In the genomic region with DNA sequence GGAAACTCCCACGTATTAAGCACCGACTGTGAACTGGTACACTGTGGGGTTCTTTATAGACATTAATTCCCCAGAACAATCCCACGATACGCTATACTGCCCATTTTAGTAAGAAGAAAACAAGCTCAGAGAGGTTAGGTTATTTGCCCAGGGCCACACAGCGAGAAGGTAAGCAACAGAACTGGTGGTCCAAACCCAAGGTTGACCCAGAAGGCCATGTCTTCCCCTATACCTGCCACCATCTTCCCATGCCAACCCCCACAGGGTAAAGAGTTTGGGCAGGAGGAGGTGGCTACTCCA, we compare ENCODE assay signal across 15 cellular contexts.
DNase-seq lines count a peak whose midpoint lies in the region; ATAC-seq, FAIRE-seq and TF ChIP-seq lines count a peak whose summit lies in the region.
"Had no signal": no experiment of that assay in that cellular context is flagged by ENCODE, and none has a peak within 500 bp of the region (broad histone marks: within the 10 kb centered on the region; RNA-seq: fewer than 3 reads in every experiment).

No MANE protein-coding gene starts in this region.

- no peaks in the 10 kb centered on the region for H3K4me1 Mint-ChIP-seq in Calu3 (ENCODE audit: low read depth, unreplicated experiment)
- H3K4me1 Mint-ChIP-seq: activated CD4-positive, alpha-beta T cell treated with anti-CD3 and anti-CD28 coated beads, Interleukin-2, amount 10 ng/mL, durations not matched to agents 7 days and 5 days; CD4-positive, CD25-positive, alpha-beta regulatory T cell had no signal

- H2BK5ac ChIP-seq in trophoblast cell (ENCODE audit: low read depth, low read length, poor library complexity) = no peak overlapping the region

- no peak overlapping the region for H3K4ac ChIP-seq in trophoblast cell (ENCODE audit: low read depth, low read length)

- H3K4me3 ChIP-seq in HUES64 (ENCODE audit: low read length) (peak overlapping the region; percentile 44), epithelial cell of proximal tubule (ENCODE audit: low read depth, low read length) (peak overlapping the region; percentile 27), trophoblast cell (ENCODE audit: low read depth, low read length) (no peak overlapping the region)
- H3K4me3 ChIP-seq: upper lobe of right lung had no signal

- H3K27me3 Mint-ChIP-seq in Calu3 (ENCODE audit: unreplicated experiment) = peaks cover 73% of the 10 kb centered on the region

- no peak overlapping the region for H3K14ac ChIP-seq in trophoblast cell (ENCODE audit: low read length)

- 72% methylated on average over 5 of the region's 5 CpGs for WGBS in HUES64
- no CpG with 5 or more reads among the region's 5 CpGs for WGBS in trophoblast cell (ENCODE audit: extremely low coverage, insufficient coverage, insufficient read length)

- H4K91ac ChIP-seq in trophoblast cell (ENCODE audit: low read depth, low read length) = no peak overlapping the region

- intact Hi-C loops in Calu3 (cut with micrococcal nuclease; ENCODE audit: unreplicated experiment) = loop anchor here (1.0 to 5.0 kb wide), 4 partner anchors 129 to 280 kb away; no protein-coding TSS in a partner anchor

- H3K9ac ChIP-seq in HUES64 (ENCODE audit: low read depth, low read length) (no peak overlapping the region), trophoblast cell (ENCODE audit: low read length) (no peak overlapping the region)

- H3K4me1 ChIP-seq in HUES64 (ENCODE audit: insufficient read depth, low read length) = no peaks in the 10 kb centered on the region
- H3K4me1 ChIP-seq in trophoblast cell (ENCODE audit: control insufficient read depth in 1 of 2, insufficient read depth in 2 of 2, low read length in 2 of 2) = no peaks in the 10 kb centered on the region
- H3K4me1 ChIP-seq: upper lobe of right lung had no signal

- no peak for ATAC-seq in GM21723 (IDR thresholded peaks at IDR 0.05; ENCODE audit: unreplicated experiment)

- no peak overlapping the region for H3K23ac ChIP-seq in trophoblast cell (ENCODE audit: low read length)

- H2AK5ac ChIP-seq in trophoblast cell (ENCODE audit: low read length) = no peak overlapping the region

- H3K9me3 ChIP-seq in HUES64 (ENCODE audit: insufficient read depth, low read depth, low read length) (no peaks in the 10 kb centered on the region), trophoblast cell (ENCODE audit: insufficient read depth, low read depth, low read length) (peaks cover 1% of the 10 kb centered on the region)
- H3K9me3 ChIP-seq: upper lobe of right lung had no signal

- H3K36me3 ChIP-seq in HUES64 (ENCODE audit: insufficient read depth, low read length) (no peaks in the 10 kb centered on the region), trophoblast cell (ENCODE audit: control insufficient read depth in 1 of 2, insufficient read depth in 2 of 2, low read length in 2 of 2) (no peaks in the 10 kb centered on the region)
- H3K36me3 ChIP-seq: brain microvascular endothelial cell, upper lobe of right lung had no signal

- H2BK12ac ChIP-seq in trophoblast cell (ENCODE audit: low read length) = no peak overlapping the region

- no peak overlapping the region for H4K8ac ChIP-seq in trophoblast cell (ENCODE audit: low read depth, low read length)

- FAIRE-seq in RCC 7860 (lab: Jason Lieb, UNC) = no peak
- FAIRE-seq: colon had no signal

- CTCF ChIA-PET in Calu3 (lab: Charles Lee) = interaction anchor here (0.6 to 1.3 kb wide), 5 partner anchors 35 to 633 kb away, joined by 4 to 7 read pairs (median 5); no protein-coding TSS in a partner anchor

- H4K12ac ChIP-seq in trophoblast cell (ENCODE audit: low read depth, low read length) = no peak overlapping the region

- H3K27me3 ChIP-seq in HUES64 (ENCODE audit: insufficient read depth, low read length) (peaks cover 28% of the 10 kb centered on the region), trophoblast cell (ENCODE audit: insufficient read depth, low read length) (no peaks in the 10 kb centered on the region)

- peak overlapping the region; percentile 36 for H3K4me3 Mint-ChIP-seq in Calu3 (ENCODE audit: low read depth, unreplicated experiment)
- H3K4me3 Mint-ChIP-seq: activated CD4-positive, alpha-beta T cell treated with anti-CD3 and anti-CD28 coated beads, Interleukin-2, amount 10 ng/mL, durations not matched to agents 7 days and 5 days; CD4-positive, CD25-positive, alpha-beta regulatory T cell; HFFc6 had no signal

- H2AFZ ChIP-seq in trophoblast cell (ENCODE audit: insufficient read depth, low read length, poor library complexity) = no peak overlapping the region

- no peak overlapping the region for H3K27ac Mint-ChIP-seq in Calu3 (ENCODE audit: unreplicated experiment)
- H3K27ac Mint-ChIP-seq: activated CD4-positive, alpha-beta T cell treated with anti-CD3 and anti-CD28 coated beads, Interleukin-2, amount 10 ng/mL, durations not matched to agents 7 days and 5 days; CD4-positive, CD25-positive, alpha-beta regulatory T cell; HFFc6 had no signal

- H2BK120ac ChIP-seq in trophoblast cell (ENCODE audit: insufficient read depth, low read length, poor library complexity) = no peak overlapping the region

- BruUV-seq in Calu3 (replicated peaks; lab: Mats Ljungman, UMichigan) = no TSS peak

- no peak overlapping the region for H3K18ac ChIP-seq in trophoblast cell (ENCODE audit: low read length)

- peak overlapping the region; percentile 54 for H3K4me2 ChIP-seq in trophoblast cell (ENCODE audit: low read length)

- no peaks in the 10 kb centered on the region for H3K9me3 Mint-ChIP-seq in Calu3 (ENCODE audit: low read depth, unreplicated experiment)
- H3K9me3 Mint-ChIP-seq: activated CD4-positive, alpha-beta T cell treated with anti-CD3 and anti-CD28 coated beads, Interleukin-2, amount 10 ng/mL, durations not matched to agents 7 days and 5 days; HFFc6 had no signal

- H3K27ac ChIP-seq in HUES64 (ENCODE audit: low read depth, low read length) (no peak overlapping the region), trophoblast cell (ENCODE audit: low read depth, low read length) (no peak overlapping the region)
- H3K27ac ChIP-seq: brain microvascular endothelial cell, upper lobe of right lung had no signal

- H3K36me3 Mint-ChIP-seq in Calu3 (ENCODE audit: insufficient read depth, unreplicated experiment) = no peaks in the 10 kb centered on the region
- H3K36me3 Mint-ChIP-seq: CD4-positive, CD25-positive, alpha-beta regulatory T cell had no signal

- H3K79me2 ChIP-seq in trophoblast cell (ENCODE audit: control insufficient read depth, insufficient read depth, low read length, poor library complexity) = no peaks in the 10 kb centered on the region

- no peak for DNase-seq in Calu3
- no peak for DNase-seq in epithelial cell of proximal tubule (ENCODE audit: low read depth)
- DNase-seq in trophoblast cell = no peak
- DNase-seq in H4 (ENCODE audit: low spot score) = no peak
- DNase-seq in RCC 7860 (ENCODE audit: low spot score) = no peak
- DNase-seq: activated CD4-positive, alpha-beta T cell treated with anti-CD3 and anti-CD28 coated beads, Interleukin-2, amount 10 ng/mL, durations not matched to agents 7 days and 5 days; activated effector memory CD4-positive, alpha-beta T cell treated with anti-CD3 and anti-CD28 coated beads, Interleukin-2, amount 50 U/mL, for 16 hours; CD4-positive, CD25-positive, alpha-beta regulatory T cell; DMS 273 treated with DMSO at 0.1 percent for 48 hours; HFFc6 had no signal

- TF ChIP-seq CTCF in Calu3 (IDR thresholded peaks at IDR 0.05; ENCODE audit: unreplicated experiment) (no peak), epithelial cell of proximal tubule (conservative IDR thresholded peaks at IDR 0.05; ENCODE audit: low read depth, low read length) (no peak)

- H3K79me1 ChIP-seq in trophoblast cell (ENCODE audit: low read length) = no peaks in the 10 kb centered on the region
